In the genomic region with DNA sequence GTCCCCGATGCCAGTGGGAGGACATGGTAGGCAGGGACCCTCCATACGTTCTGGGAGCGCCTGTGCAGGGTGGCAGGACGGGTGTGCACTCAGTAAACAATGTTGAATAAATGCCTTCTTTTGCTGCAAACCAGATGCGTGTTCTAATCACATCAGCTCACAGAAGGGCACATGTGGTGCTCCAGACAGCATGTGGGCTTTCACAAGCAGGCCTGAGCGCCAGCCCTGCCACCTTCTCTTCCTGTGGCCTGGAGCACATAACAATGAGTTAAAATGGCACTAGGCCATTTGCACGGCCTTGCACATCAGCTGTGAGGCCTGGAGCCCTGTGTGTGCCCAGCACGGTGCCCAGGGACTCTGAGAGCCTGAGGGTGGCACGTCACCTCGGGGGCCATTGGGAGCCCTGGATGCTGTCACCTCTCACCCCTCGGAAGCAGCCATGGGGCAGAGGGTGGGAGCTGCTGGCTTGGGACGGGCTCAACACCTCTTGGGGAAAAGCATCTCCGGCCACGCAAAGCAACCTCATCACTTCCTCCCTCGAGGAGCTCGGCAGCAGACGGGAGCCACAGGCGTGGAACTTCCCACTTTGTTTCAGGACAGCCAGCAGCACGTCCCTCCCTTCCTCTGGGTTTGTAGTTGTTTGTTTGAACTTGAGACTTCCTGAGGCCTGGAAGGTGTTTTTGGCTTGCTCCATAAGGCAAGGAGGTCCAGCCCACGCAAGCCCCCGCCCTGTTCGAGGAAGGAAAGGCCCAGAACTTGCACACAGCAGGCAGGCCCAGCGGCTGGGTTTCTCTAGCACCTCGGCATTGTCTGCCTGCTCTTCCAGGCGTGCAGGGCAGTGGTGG, we compare ENCODE assay signal across 22 cellular contexts. TPM values are rescaled to one million over a fixed set of nuclear protein-coding genes. Genes with fewer than 3 reads are reported as not detected.
DNase-seq lines count a peak whose midpoint lies in the region; ATAC-seq and TF ChIP-seq lines count a peak whose summit lies in the region.
"Had no signal": no experiment of that assay in that cellular context is flagged by ENCODE, and none has a peak within 500 bp of the region (broad histone marks: within the 10 kb centered on the region; RNA-seq: fewer than 3 reads in every experiment).

No MANE protein-coding gene starts in this region.

- H3K4ac ChIP-seq in neuronal stem cell (ENCODE audit: low read length): no peak overlapping the region

- peaks cover 6% of the 10 kb centered on the region; the same call in 1 of the 2 replicates for H3K27me3 ChIP-seq in SK-N-SH (ENCODE audit: insufficient read depth)
- H3K27me3 ChIP-seq in neuronal stem cell (ENCODE audit: control insufficient read depth in 3 of 3, insufficient read depth in 3 of 3, low read depth in 1 of 3, low read length in 3 of 3): no peaks in the 10 kb centered on the region
- H3K27me3 ChIP-seq in upper lobe of right lung: no peaks in the 10 kb centered on the region
- no peaks in the 10 kb centered on the region for H3K27me3 ChIP-seq in neural progenitor cell

- ATAC-seq in SK-N-SH treated with all-trans-retinoic acid at 6 μM for 48 hours (no peak), left cardiac atrium (peak; percentile 29 to 50), upper lobe of right lung (peak; percentile 48), HG02840 (IDR thresholded peaks at IDR 0.05; ENCODE audit: low FRiP score, unreplicated experiment) (no peak)

- 50% methylated on average over 18 of the region's 25 CpGs for WGBS in SK-N-SH (ENCODE audit: low lambda C conversion rate)
- no CpG with 5 or more reads among the region's 25 CpGs for WGBS in neuronal stem cell (ENCODE audit: extremely low coverage in 2 of 2, insufficient read length in 2 of 2, insufficient replicate concordance in 1 of 2), 2 donors

- H3K9me3 ChIP-seq in SK-N-SH (no peaks in the 10 kb centered on the region), neuronal stem cell (replicated peaks in 1 of 2; ENCODE audit: control insufficient read depth in 2 of 2, insufficient read depth in 1 of 2, low read depth in 1 of 2, low read length in 2 of 2) (peaks cover 0 to 1% of the 10 kb centered on the region in 2 donors), upper lobe of right lung (no peaks in the 10 kb centered on the region), neural progenitor cell (ENCODE audit: low read depth) (no peaks in the 10 kb centered on the region)

- TF ChIP-seq EP300 in SK-N-SH (IDR thresholded peaks at IDR 0.05; ENCODE audit: borderline replicate concordance in 1 of 2, low read depth in 1 of 2, low read length in 1 of 2): no peak

- no peak overlapping the region for H2BK12ac ChIP-seq in neuronal stem cell (ENCODE audit: low read length)

- H3K27ac ChIP-seq in SK-N-SH (ENCODE audit: low read depth in 2 of 2, low read length in 1 of 2) (peak overlapping the region in 1 of 2 experiments; percentile 58; a peak in 2 of 4 replicates), neuronal stem cell (replicated peaks; ENCODE audit: low read length) (no peak overlapping the region), upper lobe of right lung (peak overlapping the region; percentile 65), neural progenitor cell (no peak overlapping the region)
- H3K27ac ChIP-seq: VCaP had no signal

- H3K9ac ChIP-seq in SK-N-SH (no peak overlapping the region), neuronal stem cell (ENCODE audit: low read depth, low read length, poor library complexity) (peak overlapping the region; percentile 45), neural progenitor cell (no peak overlapping the region)

- H3K36me3 Mint-ChIP-seq in endothelial cell (ENCODE audit: low read depth, unreplicated experiment) (no peaks in the 10 kb centered on the region), neural progenitor cell (peaks cover 3% of the 10 kb centered on the region)
- H3K36me3 Mint-ChIP-seq: activated naive CD8-positive, alpha-beta T cell treated with anti-CD3 and anti-CD28 coated beads, Interleukin-2, amount 10 ng/mL, durations not matched to agents 7 days and 5 days; type B pancreatic cell had no signal

- peak overlapping the region; percentile 83 for H3K23ac ChIP-seq in neuronal stem cell (ENCODE audit: low read depth, low read length, poor library complexity)

- H2BK5ac ChIP-seq in neuronal stem cell (ENCODE audit: low read length): no peak overlapping the region

- H4K91ac ChIP-seq in neuronal stem cell (ENCODE audit: low read depth, low read length, poor library complexity): peak overlapping the region; percentile 8

- H3F3A ChIP-seq in SK-N-SH (replicated peaks; ENCODE audit: insufficient read depth) (no peaks in the 10 kb centered on the region), neural progenitor cell (ENCODE audit: low read depth) (no peaks in the 10 kb centered on the region)

- H3K14ac ChIP-seq in neuronal stem cell (ENCODE audit: low read length): no peak overlapping the region

- TF ChIP-seq RAD21 in SK-N-SH (IDR thresholded peaks at IDR 0.05; ENCODE audit: low read length): no peak

- H3K79me2 ChIP-seq in SK-N-SH (ENCODE audit: insufficient read depth) (no peaks in the 10 kb centered on the region), neural progenitor cell (ENCODE audit: low read depth) (no peaks in the 10 kb centered on the region)

- H4K8ac ChIP-seq in neuronal stem cell (ENCODE audit: low read depth, low read length): no peak overlapping the region

- H3K9me2 ChIP-seq in SK-N-SH: no peaks in the 10 kb centered on the region

- no peak overlapping the region for H3K4me2 ChIP-seq in SK-N-SH
- no peak overlapping the region for H3K4me2 ChIP-seq in neuronal stem cell (ENCODE audit: insufficient read depth, low read length, poor library complexity, severe bottlenecking)
- no peak overlapping the region for H3K4me2 ChIP-seq in neural progenitor cell

- H3K36me3 ChIP-seq in SK-N-SH (replicated peaks in 1 of 2; ENCODE audit: control insufficient read depth in 1 of 2, insufficient read depth in 2 of 2, low read length in 1 of 2): no peaks in the 10 kb centered on the region
- H3K36me3 ChIP-seq in neuronal stem cell (replicated peaks in 1 of 2; ENCODE audit: control insufficient read depth in 2 of 2, insufficient read depth in 2 of 2, low read length in 2 of 2): peaks cover 0 to 2% of the 10 kb centered on the region in 2 donors
- no peaks in the 10 kb centered on the region for H3K36me3 ChIP-seq in upper lobe of right lung
- H3K36me3 ChIP-seq in neural progenitor cell: no peaks in the 10 kb centered on the region

- peak; percentile 65 for DNase-seq in SK-N-SH
- peak; percentile 64 for DNase-seq in left cardiac atrium
- no peak for DNase-seq in neuronal stem cell (ENCODE audit: low spot score)
- DNase-seq in upper lobe of right lung: no peak
- DNase-seq in endothelial cell (ENCODE audit: low spot score): no peak
- no peak for DNase-seq in neural progenitor cell (ENCODE audit: low spot score)
- DNase-seq: 8988T; activated CD4-positive, alpha-beta memory T cell treated with anti-CD3 and anti-CD28 coated beads, Interleukin-2, amount 10 ng/mL, durations not matched to agents 7 days and 5 days; activated naive CD8-positive, alpha-beta T cell treated with anti-CD3 and anti-CD28 coated beads, Interleukin-2, amount 10 ng/mL, durations not matched to agents 7 days and 5 days; activated T-cell treated with anti-CD3 and anti-CD28 coated beads, Interleukin-2, amount 50 U/mL, for 48 hours; CD4-positive, CD25-positive, alpha-beta regulatory T cell; DMS79 treated with DMSO at 0.1 percent for 48 hours; effector memory CD4-positive, alpha-beta T cell; Karpas-422; NCI-H1436; NCI-H2227 treated with DMSO at 0.1 percent for 48 hours; NK-92 treated with Interleukin-12 subunit alpha and Interleukin-12 subunit beta, amount 100 ng/mL, for 24 hours; stimulated activated CD4-positive, alpha-beta T cell treated with anti-CD3 and anti-CD28 coated beads, Interleukin-2, amount 100 ng/mL, for 48 hours had no signal

- H3K4me1 ChIP-seq in SK-N-SH (ENCODE audit: control insufficient read depth in 1 of 2, insufficient read depth in 2 of 2, low read depth in 1 of 2, low read length in 1 of 2) (peaks cover 0 to 60% of the 10 kb centered on the region in 2 experiments; a peak in 1 of 4 replicates), neuronal stem cell (ENCODE audit: control insufficient read depth in 2 of 2, insufficient read depth in 1 of 2, low read depth in 1 of 2, low read length in 2 of 2) (peaks cover 10 to 27% of the 10 kb centered on the region in 2 donors), upper lobe of right lung (no peaks in the 10 kb centered on the region), neural progenitor cell (peaks cover 11% of the 10 kb centered on the region)

- H3K4me3 ChIP-seq in SK-N-SH (ENCODE audit: low read depth in 2 of 2, low read length in 1 of 2) (no peak overlapping the region), neuronal stem cell (ENCODE audit: low read length in 2 of 2) (no peak overlapping the region), upper lobe of right lung (peak overlapping the region; percentile 45), neural progenitor cell (no peak overlapping the region)

- H3K4me3 Mint-ChIP-seq in endothelial cell (ENCODE audit: unreplicated experiment): no peak overlapping the region
- H3K4me3 Mint-ChIP-seq in neural progenitor cell: no peak overlapping the region
- H3K4me3 Mint-ChIP-seq: activated CD4-positive, alpha-beta memory T cell treated with anti-CD3 and anti-CD28 coated beads, Interleukin-2, amount 10 ng/mL, durations not matched to agents 7 days and 5 days; activated naive CD8-positive, alpha-beta T cell treated with anti-CD3 and anti-CD28 coated beads, Interleukin-2, amount 10 ng/mL, durations not matched to agents 7 days and 5 days; CD4-positive, CD25-positive, alpha-beta regulatory T cell; type B pancreatic cell had no signal

- H3K4me1 Mint-ChIP-seq in endothelial cell (ENCODE audit: unreplicated experiment): peaks cover 17% of the 10 kb centered on the region
- peaks cover 40% of the 10 kb centered on the region for H3K4me1 Mint-ChIP-seq in neural progenitor cell
- H3K4me1 Mint-ChIP-seq: activated CD4-positive, alpha-beta memory T cell treated with anti-CD3 and anti-CD28 coated beads, Interleukin-2, amount 10 ng/mL, durations not matched to agents 7 days and 5 days; activated naive CD8-positive, alpha-beta T cell treated with anti-CD3 and anti-CD28 coated beads, Interleukin-2, amount 10 ng/mL, durations not matched to agents 7 days and 5 days had no signal

- CTCF ChIA-PET in SK-N-SH (lab: Yijun Ruan, JAX): interaction anchor here (0.8 to 2.0 kb wide), 5 partner anchors 9 to 36 kb away, joined by 3 to 7 read pairs (median 5); a partner anchor contains a TSS

- H2AFZ ChIP-seq in SK-N-SH (ENCODE audit: low read depth) (no peak overlapping the region), neuronal stem cell (ENCODE audit: low read length) (no peak overlapping the region), neural progenitor cell (replicated peaks) (no peak overlapping the region)

- TF ChIP-seq CTCF in SK-N-SH (IDR thresholded peaks at IDR 0.05) (no peak), upper lobe of right lung (IDR thresholded peaks at IDR 0.05) (no peak), endothelial cell (IDR thresholded peaks at IDR 0.05; ENCODE audit: unreplicated experiment) (no peak), neural progenitor cell (IDR thresholded peaks at IDR 0.05) (no peak)

- intact Hi-C loops in left cardiac atrium (cut with DNase I): no loop called here
- intact Hi-C loops in upper lobe of right lung (cut with DNase I): no loop called here

- H3K18ac ChIP-seq in neuronal stem cell (ENCODE audit: low read length): peak overlapping the region; percentile 42

- H3K79me1 ChIP-seq in neuronal stem cell (ENCODE audit: low read depth, low read length): peaks cover 19% of the 10 kb centered on the region

- H2BK120ac ChIP-seq in neuronal stem cell (ENCODE audit: low read depth, low read length): no peak overlapping the region

- H3K27me3 Mint-ChIP-seq in endothelial cell (ENCODE audit: unreplicated experiment) (peaks cover 9% of the 10 kb centered on the region), neural progenitor cell (ENCODE audit: insufficient read depth, low read depth) (peaks cover 5% of the 10 kb centered on the region)
- H3K27me3 Mint-ChIP-seq: activated CD4-positive, alpha-beta memory T cell treated with anti-CD3 and anti-CD28 coated beads, Interleukin-2, amount 10 ng/mL, durations not matched to agents 7 days and 5 days; activated naive CD8-positive, alpha-beta T cell treated with anti-CD3 and anti-CD28 coated beads, Interleukin-2, amount 10 ng/mL, durations not matched to agents 7 days and 5 days; CD4-positive, CD25-positive, alpha-beta regulatory T cell; type B pancreatic cell had no signal

- H4K20me1 ChIP-seq in SK-N-SH (ENCODE audit: insufficient read depth): no peaks in the 10 kb centered on the region
- H4K20me1 ChIP-seq in neural progenitor cell (ENCODE audit: low read depth): peaks cover 91% of the 10 kb centered on the region

- POLR2A ChIA-PET in SK-N-SH (lab: Yijun Ruan, JAX): no interaction called here

- H3K9me3 Mint-ChIP-seq in endothelial cell (ENCODE audit: unreplicated experiment): no peaks in the 10 kb centered on the region
- no peaks in the 10 kb centered on the region for H3K9me3 Mint-ChIP-seq in neural progenitor cell
- H3K9me3 Mint-ChIP-seq: activated CD4-positive, alpha-beta memory T cell treated with anti-CD3 and anti-CD28 coated beads, Interleukin-2, amount 10 ng/mL, durations not matched to agents 7 days and 5 days; activated naive CD8-positive, alpha-beta T cell treated with anti-CD3 and anti-CD28 coated beads, Interleukin-2, amount 10 ng/mL, durations not matched to agents 7 days and 5 days; type B pancreatic cell had no signal

- H2AK5ac ChIP-seq in neuronal stem cell (ENCODE audit: low read depth, low read length): peak overlapping the region; percentile 83

- H2BK15ac ChIP-seq in neuronal stem cell (ENCODE audit: low read length): no peak overlapping the region

- H3K27ac Mint-ChIP-seq in endothelial cell (ENCODE audit: unreplicated experiment) (no peak overlapping the region), neural progenitor cell (no peak overlapping the region)
- H3K27ac Mint-ChIP-seq: activated CD4-positive, alpha-beta memory T cell treated with anti-CD3 and anti-CD28 coated beads, Interleukin-2, amount 10 ng/mL, durations not matched to agents 7 days and 5 days; activated naive CD8-positive, alpha-beta T cell treated with anti-CD3 and anti-CD28 coated beads, Interleukin-2, amount 10 ng/mL, durations not matched to agents 7 days and 5 days; CD4-positive, CD25-positive, alpha-beta regulatory T cell; type B pancreatic cell had no signal

RNA-seq across cellular contexts. Expression of a gene that starts 9.8 kb away (rescaled TPM):
- 0.56 and 1.1 TPM in 2 replicates for polyA plus RNA-seq in SK-N-SH (2012; rRNA removed)
- polyA plus RNA-seq in SK-N-SH (2012; cell fraction: cytosol; rRNA removed): 0.58 and 1.00 TPM in 2 replicates
- polyA plus RNA-seq in SK-N-SH (2012; cell fraction: nucleus; rRNA removed): 2.7 and 4.1 TPM in 2 replicates
- total RNA-seq in left cardiac atrium (10 to 100 TPM; 39.1 to 41.6 TPM), upper lobe of right lung (69.7 TPM), endothelial cell (ENCODE audit: unreplicated experiment) (16.5 TPM), neural progenitor cell (ENCODE audit: low replicate concordance) (40.4 and 59.2 TPM in 2 replicates)
- 20.8 TPM for polyA plus RNA-seq in neuronal stem cell (2013, experiment 1 of 2)
- 20.3 TPM for polyA plus RNA-seq in neuronal stem cell (2013, experiment 2 of 2)

Comparison
In these comparisons a context has a peak if more than half of its experiments do, and no peak if none do; other contexts are left out.
1. DNase-seq: peak in SK-N-SH (single experiment) and left cardiac atrium (single experiment); none in neuronal stem cell (single experiment), upper lobe of right lung (single experiment), endothelial cell (single experiment) and neural progenitor cell (single experiment).
2. ATAC-seq: peak in left cardiac atrium (2 of 2) and upper lobe of right lung (single experiment); none in SK-N-SH treated with all-trans-retinoic acid at 6 μM for 48 hours (single experiment) and HG02840 (single experiment).